Comparison of ENCODE assay signal across 19 cellular contexts in the genomic region with DNA sequence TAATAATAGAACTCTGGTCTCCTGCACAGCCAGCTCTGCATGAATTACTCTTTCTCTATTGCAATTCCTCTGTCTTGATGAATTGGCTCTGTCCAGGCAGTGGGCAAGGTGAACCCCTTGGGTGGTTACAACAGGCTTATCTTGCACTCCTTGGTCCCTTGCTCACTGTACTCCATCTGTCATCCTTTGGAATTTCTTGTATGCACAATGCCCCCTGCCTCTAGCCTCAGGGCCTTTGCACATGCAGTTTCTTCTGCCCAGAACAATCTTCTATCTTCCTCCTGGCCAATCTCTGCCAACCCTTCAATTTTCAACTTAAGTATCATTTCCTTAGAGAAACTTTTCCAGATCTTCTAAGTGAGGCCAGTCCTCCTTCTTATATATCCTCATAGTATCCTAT.
DNase-seq lines count a peak whose midpoint lies in the region; ATAC-seq and TF ChIP-seq lines count a peak whose summit lies in the region.
"Had no signal": no experiment of that assay in that cellular context is flagged by ENCODE, and none has a peak within 500 bp of the region (broad histone marks: within the 10 kb centered on the region; RNA-seq: fewer than 3 reads in every experiment).

No MANE protein-coding gene starts in this region.

- H3K27ac Mint-ChIP-seq in WTC11, result peak overlapping the region; percentile 11
- no peak overlapping the region for H3K27ac Mint-ChIP-seq in neural progenitor cell
- no peak overlapping the region for H3K27ac Mint-ChIP-seq in endodermal cell
- H3K27ac Mint-ChIP-seq: B cell; CD4-positive, CD25-positive, alpha-beta regulatory T cell; CD8-positive, alpha-beta T cell; HFFc6 had no signal

- ATAC-seq in WTC11 (no peak), HG03439 (IDR thresholded peaks at IDR 0.05; ENCODE audit: unreplicated experiment) (no peak)
- ATAC-seq: CD8-positive, alpha-beta T cell; HCT116 had no signal

- H3K27me3 Mint-ChIP-seq in WTC11 (ENCODE audit: low read depth) (no peaks in the 10 kb centered on the region), neural progenitor cell (ENCODE audit: insufficient read depth, low read depth) (peaks cover 20% of the 10 kb centered on the region), endodermal cell (ENCODE audit: insufficient read depth) (peaks cover 13% of the 10 kb centered on the region)
- H3K27me3 Mint-ChIP-seq: CD4-positive, CD25-positive, alpha-beta regulatory T cell had no signal

- H3K9me3 ChIP-seq in HEK293 (ENCODE audit: control insufficient read depth, insufficient read depth, low read depth, low read length) (no peaks in the 10 kb centered on the region; the same call in none of the 2 replicates), iPS-15b (ENCODE audit: control insufficient read depth, insufficient read depth, low read length) (no peaks in the 10 kb centered on the region), neural progenitor cell (ENCODE audit: low read depth) (no peaks in the 10 kb centered on the region), endodermal cell (ENCODE audit: control insufficient read depth, low read length) (peaks cover 9% of the 10 kb centered on the region), tibial nerve (peaks cover 0 to 32% (median 0%) of the 10 kb centered on the region in 4 donors)
- H3K9me3 ChIP-seq: BLaER1, Caco-2 had no signal

- POLR2A ChIA-PET in HEK293 (lab: Yijun Ruan, JAX) (no interaction called here), WTC11 (lab: Charles Lee) (interaction anchor here (0.6 kb wide), 1 partner anchor 88 kb away, joined by 8 read pairs; no protein-coding TSS in a partner anchor)

- H3K36me3 Mint-ChIP-seq in WTC11 (peaks cover 13% of the 10 kb centered on the region), neural progenitor cell (no peaks in the 10 kb centered on the region), endodermal cell (ENCODE audit: low read depth) (no peaks in the 10 kb centered on the region)
- H3K36me3 Mint-ChIP-seq: CD4-positive, CD25-positive, alpha-beta regulatory T cell; CD8-positive, alpha-beta T cell had no signal

- H4K20me1 ChIP-seq in neural progenitor cell (ENCODE audit: low read depth), result no peaks in the 10 kb centered on the region
- H4K20me1 ChIP-seq: BLaER1 had no signal

- H3K9me3 Mint-ChIP-seq in WTC11, result peaks cover 19% of the 10 kb centered on the region
- peaks cover 20% of the 10 kb centered on the region for H3K9me3 Mint-ChIP-seq in neural progenitor cell
- H3K9me3 Mint-ChIP-seq in endodermal cell, result peaks cover 6% of the 10 kb centered on the region

- H3K4me2 ChIP-seq in neural progenitor cell, result no peak overlapping the region
- H3K4me2 ChIP-seq: BLaER1 had no signal

- H3K36me3 ChIP-seq in HEK293 (ENCODE audit: control insufficient read depth in 2 of 2, insufficient read depth in 1 of 2, low read length in 2 of 2), result no peaks in the 10 kb centered on the region
- no peaks in the 10 kb centered on the region for H3K36me3 ChIP-seq in iPS-15b (ENCODE audit: control insufficient read depth, insufficient read depth, low read length)
- no peaks in the 10 kb centered on the region for H3K36me3 ChIP-seq in neural progenitor cell
- H3K36me3 ChIP-seq in endodermal cell (ENCODE audit: control insufficient read depth, insufficient read depth, low read length), result no peaks in the 10 kb centered on the region
- H3K36me3 ChIP-seq in tibial nerve, result no peaks in the 10 kb centered on the region
- H3K36me3 ChIP-seq: BLaER1 had no signal

- H3K79me2 ChIP-seq in neural progenitor cell (ENCODE audit: low read depth), result no peaks in the 10 kb centered on the region

- TF ChIP-seq CTCF in HEK293 (tag by site-specific recombination; IDR thresholded peaks at IDR 0.05), result no peak
- TF ChIP-seq CTCF in WTC11 (IDR thresholded peaks at IDR 0.05), result no peak
- no peak for TF ChIP-seq CTCF in neural progenitor cell (IDR thresholded peaks at IDR 0.05)
- TF ChIP-seq CTCF in endodermal cell (conservative IDR thresholded peaks at IDR 0.05), result no peak
- no peak for TF ChIP-seq CTCF in tibial nerve (IDR thresholded peaks at IDR 0.05)

- DNase-seq in WTC11 (ENCODE audit: low spot score) (no peak), neural progenitor cell (ENCODE audit: low spot score) (no peak), endodermal cell (no peak), SIG-M5 treated with dmso at 0.1 percent for 504 hours (lab: John Stamatoyannopoulos, UW; ENCODE audit: unreplicated experiment) (no peak), tibial nerve (ENCODE audit: low spot score in 2 of 2) (no peak)
- DNase-seq: Caco-2; CD4-positive, CD25-positive, alpha-beta regulatory T cell; CD8-positive, alpha-beta T cell; DMS153; DND-41; GOT3; HFFc6 had no signal

- H3K4me1 Mint-ChIP-seq in WTC11, result peaks cover 78% of the 10 kb centered on the region
- H3K4me1 Mint-ChIP-seq in neural progenitor cell, result peaks cover 48% of the 10 kb centered on the region
- H3K4me1 Mint-ChIP-seq in endodermal cell, result peaks cover 33% of the 10 kb centered on the region
- H3K4me1 Mint-ChIP-seq: B cell; CD4-positive, CD25-positive, alpha-beta regulatory T cell had no signal

- CTCF ChIA-PET in HEK293 (lab: Yijun Ruan, JAX), result interaction anchor here (0.6 to 1.3 kb wide), 2 partner anchors 9 to 13 kb away, joined by 3 to 4 read pairs; no protein-coding TSS in a partner anchor
- CTCF ChIA-PET in WTC11 (lab: Charles Lee), result interaction anchor here (0.8 to 2.1 kb wide), 6 partner anchors 8 to 714 kb away, joined by 3 to 10 read pairs (median 4); no protein-coding TSS in a partner anchor

- H3K27me3 ChIP-seq in iPS-15b (ENCODE audit: control insufficient read depth, insufficient read depth, low read length), result no peaks in the 10 kb centered on the region
- no peaks in the 10 kb centered on the region for H3K27me3 ChIP-seq in neural progenitor cell
- no peaks in the 10 kb centered on the region for H3K27me3 ChIP-seq in endodermal cell (ENCODE audit: control insufficient read depth, insufficient read depth, low read length, poor library complexity, severe bottlenecking)
- H3K27me3 ChIP-seq in tibial nerve, result no peaks in the 10 kb centered on the region
- H3K27me3 ChIP-seq: BLaER1 had no signal

- H3K4me1 ChIP-seq in HEK293 (ENCODE audit: control insufficient read depth, insufficient read depth, low read length) (no peaks in the 10 kb centered on the region; the same call in 1 of the 2 replicates), iPS-15b (ENCODE audit: control insufficient read depth, insufficient read depth, low read length) (peaks cover 27% of the 10 kb centered on the region), neural progenitor cell (peaks cover 27% of the 10 kb centered on the region), endodermal cell (ENCODE audit: control insufficient read depth, insufficient read depth, low read length) (no peaks in the 10 kb centered on the region), tibial nerve (no peaks in the 10 kb centered on the region)
- H3K4me1 ChIP-seq: Caco-2 had no signal

- H3K9ac ChIP-seq in iPS-15b (ENCODE audit: low read depth, low read length) (no peak overlapping the region), neural progenitor cell (no peak overlapping the region), endodermal cell (ENCODE audit: extremely low read depth, low read length, poor library complexity, severe bottlenecking) (no peak overlapping the region)
- H3K9ac ChIP-seq: BLaER1 had no signal

- TF ChIP-seq POLR2A in tibial nerve (IDR thresholded peaks at IDR 0.05), result no peak

- no peak overlapping the region for H3K27ac ChIP-seq in HEK293 (ENCODE audit: extremely low read depth, low read depth, low read length)
- H3K27ac ChIP-seq in neural progenitor cell, result no peak overlapping the region
- no peak overlapping the region for H3K27ac ChIP-seq in endodermal cell (ENCODE audit: low read depth, low read length)
- no peak overlapping the region for H3K27ac ChIP-seq in tibial nerve
- H3K27ac ChIP-seq: BLaER1, C4-2B had no signal

- peaks cover 31% of the 10 kb centered on the region for H3F3A ChIP-seq in neural progenitor cell (ENCODE audit: low read depth)

- no peak overlapping the region for H3K4me3 ChIP-seq in HEK293 (ENCODE audit: low read depth, low read length)
- H3K4me3 ChIP-seq in iPS-15b (ENCODE audit: low read depth, low read length), result peak overlapping the region; percentile 9
- no peak overlapping the region for H3K4me3 ChIP-seq in neural progenitor cell
- H3K4me3 ChIP-seq in endodermal cell (ENCODE audit: low read length), result no peak overlapping the region
- H3K4me3 ChIP-seq in tibial nerve, result no peak overlapping the region
- H3K4me3 ChIP-seq: BLaER1 had no signal

- no peak for TF ChIP-seq EP300 in tibial nerve (IDR thresholded peaks at IDR 0.05)

- H2AFZ ChIP-seq in neural progenitor cell (replicated peaks), result no peak overlapping the region

- no peak overlapping the region for H3K4me3 Mint-ChIP-seq in WTC11
- H3K4me3 Mint-ChIP-seq in neural progenitor cell, result peak overlapping the region; percentile 1
- no peak overlapping the region for H3K4me3 Mint-ChIP-seq in endodermal cell
- H3K4me3 Mint-ChIP-seq: B cell; CD4-positive, CD25-positive, alpha-beta regulatory T cell; CD8-positive, alpha-beta T cell; HFFc6 had no signal

TF ChIP-seq in HEK293, 187 proteins besides CTCF, POLR2A, EP300 and RAD21:
- no peak for TF ChIP-seq ZNF211 (tag by site-specific recombination; IDR thresholded peaks at IDR 0.05; ENCODE audit: low read depth)
- TF ChIP-seq ZNF623 (tag by site-specific recombination; IDR thresholded peaks at IDR 0.05), result peak; percentile 60

TF ChIP-seq in WTC11, 78 proteins besides CTCF, POLR2A, EP300 and RAD21:
- TF ChIP-seq ZNF263 (CRISPR knock-in tag; IDR thresholded peaks at IDR 0.05; ENCODE audit: low read depth) (no peak), SOX15 (CRISPR knock-in tag; IDR thresholded peaks at IDR 0.05) (no peak), FOXJ3 (CRISPR knock-in tag; IDR thresholded peaks at IDR 0.05; ENCODE audit: borderline replicate concordance) (no peak), JUN (CRISPR knock-in tag; IDR thresholded peaks at IDR 0.05) (no peak), NR1H2 (CRISPR knock-in tag; IDR thresholded peaks at IDR 0.05) (no peak), TEAD4 (CRISPR knock-in tag; IDR thresholded peaks at IDR 0.05) (no peak), EMX1 (CRISPR knock-in tag; IDR thresholded peaks at IDR 0.05) (no peak), ZNF219 (CRISPR knock-in tag; IDR thresholded peaks at IDR 0.05; ENCODE audit: borderline replicate concordance) (no peak), IRF2 (CRISPR knock-in tag; IDR thresholded peaks at IDR 0.05; ENCODE audit: borderline replicate concordance, low read depth) (no peak), ZNF396 (CRISPR knock-in tag; IDR thresholded peaks at IDR 0.05; ENCODE audit: borderline replicate concordance) (no peak)
- TF ChIP-seq, protein P1, sequence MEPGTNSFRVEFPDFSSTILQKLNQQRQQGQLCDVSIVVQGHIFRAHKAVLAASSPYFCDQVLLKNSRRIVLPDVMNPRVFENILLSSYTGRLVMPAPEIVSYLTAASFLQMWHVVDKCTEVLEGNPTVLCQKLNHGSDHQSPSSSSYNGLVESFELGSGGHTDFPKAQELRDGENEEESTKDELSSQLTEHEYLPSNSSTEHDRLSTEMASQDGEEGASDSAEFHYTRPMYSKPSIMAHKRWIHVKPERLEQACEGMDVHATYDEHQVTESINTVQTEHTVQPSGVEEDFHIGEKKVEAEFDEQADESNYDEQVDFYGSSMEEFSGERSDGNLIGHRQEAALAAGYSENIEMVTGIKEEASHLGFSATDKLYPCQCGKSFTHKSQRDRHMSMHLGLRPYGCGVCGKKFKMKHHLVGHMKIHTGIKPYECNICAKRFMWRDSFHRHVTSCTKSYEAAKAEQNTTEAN (CRISPR knock-in tag; IDR thresholded peaks at IDR 0.05), result no peak
